Comparison of ENCODE assay signal across 8 cellular contexts in genomic region chr6:99521557-99522286, GRCh38. TPM values are rescaled to one million over a fixed set of nuclear protein-coding genes. Genes with fewer than 3 reads are reported as not detected.
DNase-seq lines count a peak whose midpoint lies in the region; ATAC-seq and TF ChIP-seq lines count a peak whose summit lies in the region.

No MANE protein-coding gene starts in this region.

- no TSS peak for BruUV-seq in OCI-LY7 (replicated peaks; lab: Mats Ljungman, UMichigan)

- TF ChIP-seq CTCF in OCI-LY7 (conservative IDR thresholded peaks at IDR 0.05; ENCODE audit: low read length) = no peak

- ATAC-seq in GM18498 (IDR thresholded peaks at IDR 0.05; ENCODE audit: unreplicated experiment) (peak; percentile 32), HG02884 (IDR thresholded peaks at IDR 0.05; ENCODE audit: unreplicated experiment) (peak; percentile 26)
- ATAC-seq in effector memory CD8-positive, alpha-beta T cell (replicated peaks) = peak; percentile 17

- H3K4me3 Mint-ChIP-seq in effector memory CD8-positive, alpha-beta T cell = peak overlapping the region; percentile 94 to 97

- H3K4me2 ChIP-seq in OCI-LY7 (ENCODE audit: low read length) = peak overlapping the region; percentile 79

- H4K20me1 ChIP-seq in OCI-LY7 (ENCODE audit: insufficient read depth, low read length) = no peaks in the 10 kb centered on the region

- H3K4me3 ChIP-seq in OCI-LY7 (ENCODE audit: low read depth, low read length, poor library complexity, severe bottlenecking) = peak overlapping the region; percentile 82
- H3K4me3 ChIP-seq in mononuclear cell (ENCODE audit: low read length) = peak overlapping the region; percentile 77

- peaks cover 4% of the 10 kb centered on the region for H3K27me3 ChIP-seq in mononuclear cell (ENCODE audit: insufficient read depth, low read length)

- peak overlapping the region; percentile 78 for H2AFZ ChIP-seq in OCI-LY7 (ENCODE audit: low read length)

- peak; percentile 33 for DNase-seq in A172 (ENCODE audit: low spot score)
- no peak for DNase-seq in OCI-LY7 (ENCODE audit: low spot score)
- DNase-seq in effector memory CD8-positive, alpha-beta T cell = no peak
- no peak for DNase-seq in COR-L47 (lab: John Stamatoyannopoulos, UW)
- no peak for DNase-seq in activated gamma-delta T cell treated with Interleukin-2 at 50 U/mL for 16 hours

- no peaks in the 10 kb centered on the region for H3K9me3 Mint-ChIP-seq in effector memory CD8-positive, alpha-beta T cell

- H3K9me2 ChIP-seq in OCI-LY7 (ENCODE audit: insufficient read depth, low read length) = no peaks in the 10 kb centered on the region

- H3K4me1 Mint-ChIP-seq in effector memory CD8-positive, alpha-beta T cell (ENCODE audit: low read depth in 2 of 2) = peaks cover 17 to 20% of the 10 kb centered on the region in 2 donors

- no peaks in the 10 kb centered on the region for H3K27me3 Mint-ChIP-seq in effector memory CD8-positive, alpha-beta T cell

- no peaks in the 10 kb centered on the region for H3K9me3 ChIP-seq in OCI-LY7 (ENCODE audit: low read length)
- no peaks in the 10 kb centered on the region for H3K9me3 ChIP-seq in mononuclear cell (ENCODE audit: low read depth, low read length)

- peaks cover 3% of the 10 kb centered on the region for H3K36me3 Mint-ChIP-seq in effector memory CD8-positive, alpha-beta T cell (ENCODE audit: insufficient read depth)

- H3K79me2 ChIP-seq in OCI-LY7 (ENCODE audit: insufficient read depth, low read depth, low read length) = no peaks in the 10 kb centered on the region

- H3K4me1 ChIP-seq in OCI-LY7 (ENCODE audit: insufficient read depth, low read length, poor library complexity, severe bottlenecking) (peaks cover 16% of the 10 kb centered on the region), mononuclear cell (ENCODE audit: insufficient read depth, low read length) (peaks cover 12% of the 10 kb centered on the region)

- no peaks in the 10 kb centered on the region for H3K36me3 ChIP-seq in OCI-LY7 (ENCODE audit: insufficient read depth, low read length)

- POLR2A ChIA-PET in OCI-LY7 (lab: Charles Lee) = interaction anchor here (0.6 to 3.8 kb wide), 7 partner anchors 10 to 249 kb away, joined by 3 to 25 read pairs (median 3); partner anchors contain the start of gene CCNC

- CTCF ChIA-PET in OCI-LY7 (lab: Charles Lee; ENCODE audit: unreplicated experiment) = interaction anchor here (0.8 kb wide), 1 partner anchor 47 kb away, joined by 3 read pairs; the partner anchor contains the start of gene CCNC

- H3K27ac ChIP-seq in OCI-LY7 (ENCODE audit: low read depth, low read length, poor library complexity, severe bottlenecking) = peak overlapping the region; percentile 60

- intact Hi-C loops in OCI-LY7 (cut with micrococcal nuclease; ENCODE audit: unreplicated experiment) = loop anchor here (1.0 to 2.0 kb wide), 2 partner anchors 47 to 97 kb away; partner anchors contain the start of genes CCNC and PNISR

- peak overlapping the region; percentile 83 to 85 for H3K27ac Mint-ChIP-seq in effector memory CD8-positive, alpha-beta T cell

RNA-seq across cellular contexts. Expression of gene USP45, which starts 6.5 kb away (rescaled TPM):
- 14.7 and 16.2 TPM in 2 replicates for total RNA-seq in A172 (2014; rRNA removed; shearing (Covaris generic))
- total RNA-seq in OCI-LY7 (2014; rRNA removed; shearing (Covaris generic)) = 8.5 and 9.4 TPM in 2 replicates
- total RNA-seq in OCI-LY7 (2022) (14.1 and 16.9 TPM in 2 replicates), mononuclear cell (13.7 TPM)

RNA-seq across cellular contexts. Expression of gene CCNC, which starts 46.7 kb away (rescaled TPM):
- total RNA-seq in A172 (2014; rRNA removed; shearing (Covaris generic)) = 93.1 and 102 TPM in 2 replicates
- total RNA-seq in OCI-LY7 (2014; rRNA removed; shearing (Covaris generic)) = 53.4 and 58.4 TPM in 2 replicates
- total RNA-seq in OCI-LY7 (2022) (89.1 and 91.9 TPM in 2 replicates), mononuclear cell (72.6 TPM)
